ENCODE assay signal across 24 cellular contexts in genomic region chr6:41519305-41519747, GRCh38. TPM values are rescaled to one million over a fixed set of nuclear protein-coding genes. Genes with fewer than 3 reads are reported as not detected.
A peak's percentile ranks its signal among the peaks of the same experiment; 100 is the strongest.
DNase-seq lines count a peak whose midpoint lies in the region; ATAC-seq, FAIRE-seq and TF ChIP-seq lines count a peak whose summit lies in the region.
"Had no signal": no experiment of that assay in that cellular context is flagged by ENCODE, and none has a peak within 500 bp of the region (broad histone marks: within the 10 kb centered on the region; RNA-seq: fewer than 3 reads in every experiment).

No MANE protein-coding gene starts in this region.

- H3K79me2 ChIP-seq in HepG2 (ENCODE audit: insufficient read depth, low read length) (no peaks in the 10 kb centered on the region), hepatocyte (no peaks in the 10 kb centered on the region), neural progenitor cell (ENCODE audit: low read depth) (no peaks in the 10 kb centered on the region)

- H3K27me3 Mint-ChIP-seq in neural progenitor cell (ENCODE audit: insufficient read depth, low read depth) = peaks cover 22% of the 10 kb centered on the region
- peaks cover 1% of the 10 kb centered on the region for H3K27me3 Mint-ChIP-seq in activated naive CD4-positive, alpha-beta T cell treated with anti-CD3 and anti-CD28 coated beads for 36 hours (ENCODE audit: low read depth)
- H3K27me3 Mint-ChIP-seq in activated CD4-positive, alpha-beta T cell treated with anti-CD3 and anti-CD28 coated beads, Interleukin-2, amount 10 ng/mL, durations not matched to agents 7 days and 5 days = peaks cover 26% of the 10 kb centered on the region

- H3K4me2 ChIP-seq in HepG2 (ENCODE audit: low read depth, low read length) (peak overlapping the region; percentile 84), hepatocyte (peak overlapping the region; percentile 9), neural progenitor cell (peak overlapping the region; percentile 7)

- TF ChIP-seq POLR2A in HepG2 (IDR thresholded peaks at IDR 0.05; ENCODE audit: insufficient read depth in 1 of 2, low read depth in 2 of 2, low read length in 2 of 2) = peak in 1 of 2 experiments; percentile 31; a peak in 1 of 4 replicates
- TF ChIP-seq POLR2A in right lobe of liver (IDR thresholded peaks at IDR 0.05) = no peak
- TF ChIP-seq POLR2A in esophagus muscularis mucosa (IDR thresholded peaks at IDR 0.05; ENCODE audit: low read depth) = no peak

- POLR2A ChIA-PET in HepG2 (lab: Yijun Ruan, JAX) = interaction anchor here (0.9 to 9.4 kb wide), 27 partner anchors 10 to 479 kb away, joined by 3 to 187 read pairs (median 7); partner anchors contain the start of gene FOXP4
- POLR2A ChIA-PET in activated CD4-positive, alpha-beta T cell treated with anti-CD3 and anti-CD28 coated beads, Interleukin-2, amount 10 ng/mL, durations not matched to agents 7 days and 5 days (lab: Charles Lee) = no interaction called here

- H3K9me3 Mint-ChIP-seq in neural progenitor cell = no peaks in the 10 kb centered on the region
- H3K9me3 Mint-ChIP-seq in activated naive CD4-positive, alpha-beta T cell treated with anti-CD3 and anti-CD28 coated beads for 36 hours = no peaks in the 10 kb centered on the region
- no peaks in the 10 kb centered on the region for H3K9me3 Mint-ChIP-seq in activated CD4-positive, alpha-beta T cell treated with anti-CD3 and anti-CD28 coated beads, Interleukin-2, amount 10 ng/mL, durations not matched to agents 7 days and 5 days
- H3K9me3 Mint-ChIP-seq: activated T-helper 2 cell treated with anti-CD3 and anti-CD28 coated beads, Interferon-gamma antibody, Interleukin-2, Interleukin-4, amounts not matched to agents 10 μg/mL and 5 μg/mL and 100 μg/mL, durations not matched to agents 14 hours and 24 hours and 36 hours; nephron progenitor cell; stimulated activated naive CD8-positive, alpha-beta T cell treated with anti-CD3 and anti-CD28 coated beads, Interleukin-15, Interleukin-2, amounts not matched to agents 100 ng/mL and 50 ng/mL, for 24 hours had no signal

- H3K4me3 ChIP-seq in HepG2 (replicated peaks in 1 of 3; ENCODE audit: insufficient read depth in 1 of 3, low read depth in 2 of 3, low read length in 3 of 3) (peak overlapping the region in 2 of 3 experiments; percentile 8 to 50; a peak in 2 of 6 replicates), right lobe of liver (no peak overlapping the region), hepatocyte (no peak overlapping the region), neural progenitor cell (no peak overlapping the region), esophagus muscularis mucosa (no peak overlapping the region)
- H3K4me3 ChIP-seq: skin epidermis had no signal

- H3K4me1 ChIP-seq in HepG2 (ENCODE audit: insufficient read depth, low read length) (peaks cover 81% of the 10 kb centered on the region), right lobe of liver (no peaks in the 10 kb centered on the region), hepatocyte (ENCODE audit: insufficient read depth) (peaks cover 33% of the 10 kb centered on the region), neural progenitor cell (peaks cover 10% of the 10 kb centered on the region), esophagus muscularis mucosa (no peaks in the 10 kb centered on the region)
- H3K4me1 ChIP-seq: BE2C had no signal

- CTCF ChIA-PET in HepG2 (lab: Yijun Ruan, JAX; ENCODE audit: low intra/inter-chr PET ratio, low total read pairs) = no interaction called here
- CTCF ChIA-PET in activated naive CD4-positive, alpha-beta T cell treated with anti-CD3 and anti-CD28 coated beads for 36 hours (lab: Charles Lee) = no interaction called here
- CTCF ChIA-PET in activated CD4-positive, alpha-beta T cell treated with anti-CD3 and anti-CD28 coated beads, Interleukin-2, amount 10 ng/mL, durations not matched to agents 7 days and 5 days (lab: Charles Lee) = interaction anchor here (0.7 kb wide), 1 partner anchor 31 kb away, joined by 3 read pairs; no protein-coding TSS in a partner anchor

- peaks cover 33% of the 10 kb centered on the region for H3K4me1 Mint-ChIP-seq in neural progenitor cell
- H3K4me1 Mint-ChIP-seq in activated naive CD4-positive, alpha-beta T cell treated with anti-CD3 and anti-CD28 coated beads for 36 hours (ENCODE audit: low read depth) = no peaks in the 10 kb centered on the region
- H3K4me1 Mint-ChIP-seq in activated CD4-positive, alpha-beta T cell treated with anti-CD3 and anti-CD28 coated beads, Interleukin-2, amount 10 ng/mL, durations not matched to agents 7 days and 5 days = no peaks in the 10 kb centered on the region
- H3K4me1 Mint-ChIP-seq: IgD-negative memory B cell had no signal

- TF ChIP-seq CTCF in HepG2 (CRISPR knock-in tag; IDR thresholded peaks at IDR 0.05) = peak; percentile 12; the same call in 1 of the 2 replicates
- no peak for TF ChIP-seq CTCF in right lobe of liver (IDR thresholded peaks at IDR 0.05)
- TF ChIP-seq CTCF in hepatocyte (IDR thresholded peaks at IDR 0.05; ENCODE audit: poor library complexity) = no peak
- no peak for TF ChIP-seq CTCF in neural progenitor cell (IDR thresholded peaks at IDR 0.05)
- no peak for TF ChIP-seq CTCF in esophagus muscularis mucosa (IDR thresholded peaks at IDR 0.05)

- in situ Hi-C loops in HepG2 (cut with HindIII; ENCODE audit: extremely low pct_ligation_motif_present, low pct_unique_long_range_greater_than_20kb) = no loop called here

- H3K36me3 ChIP-seq in HepG2 (replicated peaks in 1 of 2; ENCODE audit: control insufficient read depth in 1 of 2, insufficient read depth in 2 of 2, low read length in 2 of 2) = no peaks in the 10 kb centered on the region
- no peaks in the 10 kb centered on the region for H3K36me3 ChIP-seq in right lobe of liver
- no peaks in the 10 kb centered on the region for H3K36me3 ChIP-seq in hepatocyte (replicated peaks; ENCODE audit: insufficient read depth, low read depth)
- H3K36me3 ChIP-seq in neural progenitor cell = no peaks in the 10 kb centered on the region
- H3K36me3 ChIP-seq in esophagus muscularis mucosa = no peaks in the 10 kb centered on the region
- H3K36me3 ChIP-seq: BE2C, brain microvascular endothelial cell had no signal

- no peak overlapping the region for H3K4me3 Mint-ChIP-seq in neural progenitor cell
- H3K4me3 Mint-ChIP-seq in activated naive CD4-positive, alpha-beta T cell treated with anti-CD3 and anti-CD28 coated beads for 36 hours = no peak overlapping the region
- no peak overlapping the region for H3K4me3 Mint-ChIP-seq in activated CD4-positive, alpha-beta T cell treated with anti-CD3 and anti-CD28 coated beads, Interleukin-2, amount 10 ng/mL, durations not matched to agents 7 days and 5 days
- H3K4me3 Mint-ChIP-seq: IgD-negative memory B cell; nephron progenitor cell; stimulated activated naive CD8-positive, alpha-beta T cell treated with anti-CD3 and anti-CD28 coated beads, Interleukin-15, Interleukin-2, amounts not matched to agents 100 ng/mL and 50 ng/mL, for 24 hours had no signal

- H3K27ac Mint-ChIP-seq in neural progenitor cell = peak overlapping the region; percentile 76
- no peak overlapping the region for H3K27ac Mint-ChIP-seq in activated naive CD4-positive, alpha-beta T cell treated with anti-CD3 and anti-CD28 coated beads for 36 hours
- H3K27ac Mint-ChIP-seq in activated CD4-positive, alpha-beta T cell treated with anti-CD3 and anti-CD28 coated beads, Interleukin-2, amount 10 ng/mL, durations not matched to agents 7 days and 5 days = no peak overlapping the region
- H3K27ac Mint-ChIP-seq: activated T-helper 2 cell treated with anti-CD3 and anti-CD28 coated beads, Interferon-gamma antibody, Interleukin-2, Interleukin-4, amounts not matched to agents 10 μg/mL and 5 μg/mL and 100 μg/mL, durations not matched to agents 14 hours and 24 hours and 36 hours; IgD-negative memory B cell; nephron progenitor cell; stimulated activated naive CD8-positive, alpha-beta T cell treated with anti-CD3 and anti-CD28 coated beads, Interleukin-15, Interleukin-2, amounts not matched to agents 100 ng/mL and 50 ng/mL, for 24 hours had no signal

- no peaks in the 10 kb centered on the region for H3K9me3 ChIP-seq in HepG2 (ENCODE audit: low read length)
- no peaks in the 10 kb centered on the region for H3K9me3 ChIP-seq in right lobe of liver
- no peaks in the 10 kb centered on the region for H3K9me3 ChIP-seq in hepatocyte (ENCODE audit: low read depth)
- no peaks in the 10 kb centered on the region for H3K9me3 ChIP-seq in neural progenitor cell (ENCODE audit: low read depth)
- H3K9me3 ChIP-seq in esophagus muscularis mucosa = no peaks in the 10 kb centered on the region
- H3K9me3 ChIP-seq: BE2C had no signal

- H3F3A ChIP-seq in neural progenitor cell (ENCODE audit: low read depth) = peaks cover 5% of the 10 kb centered on the region

- TF ChIP-seq EP300 in HepG2 (IDR thresholded peaks at IDR 0.05; ENCODE audit: low read depth in 2 of 2, low read length in 2 of 2) = peak in 1 of 2 experiments; percentile 76; a peak in 2 of 4 replicates
- 0 out of 2 replicates have a peak, but pooled peaks have one; percentile 29 for TF ChIP-seq EP300 in HepG2 (CRISPR knock-in tag; IDR thresholded peaks at IDR 0.05; ENCODE audit: borderline replicate concordance)
- no peak for TF ChIP-seq EP300 in esophagus muscularis mucosa (IDR thresholded peaks at IDR 0.05)

- no peaks in the 10 kb centered on the region for H3K36me3 Mint-ChIP-seq in neural progenitor cell
- H3K36me3 Mint-ChIP-seq in activated naive CD4-positive, alpha-beta T cell treated with anti-CD3 and anti-CD28 coated beads for 36 hours (ENCODE audit: low read depth) = no peaks in the 10 kb centered on the region
- H3K36me3 Mint-ChIP-seq in activated CD4-positive, alpha-beta T cell treated with anti-CD3 and anti-CD28 coated beads, Interleukin-2, amount 10 ng/mL, durations not matched to agents 7 days and 5 days (ENCODE audit: low read depth) = no peaks in the 10 kb centered on the region
- H3K36me3 Mint-ChIP-seq: IgD-negative memory B cell had no signal

- peak; percentile 89 for DNase-seq in HepG2 (ENCODE audit: low spot score)
- no peak for DNase-seq in right lobe of liver
- DNase-seq in hepatocyte (ENCODE audit: low spot score) = peak; percentile 85
- DNase-seq in neural progenitor cell (ENCODE audit: low spot score) = no peak
- DNase-seq in activated naive CD4-positive, alpha-beta T cell treated with anti-CD3 and anti-CD28 coated beads for 36 hours = no peak
- DNase-seq in esophagus muscularis mucosa (ENCODE audit: extremely low spot score) = no peak
- DNase-seq in activated CD4-positive, alpha-beta T cell treated with anti-CD3 and anti-CD28 coated beads, Interleukin-2, amount 10 ng/mL, durations not matched to agents 7 days and 5 days = no peak
- DNase-seq in MV-4-11 (lab: John Stamatoyannopoulos, UW) = no peak
- DNase-seq: activated CD4-positive, alpha-beta T cell treated with anti-CD3 and anti-CD28 coated beads for 48 hours; BE2C; brain microvascular endothelial cell; cortex of kidney; HCEC 1CT; mammary epithelial cell; NCI-H82; nephron progenitor cell; OCI-M1; SHP77 treated with DMSO at 0.1 percent for 48 hours; stimulated activated CD4-positive, alpha-beta T cell treated with anti-CD3 and anti-CD28 coated beads, Interleukin-2, amount 100 ng/mL, for 48 hours had no signal

- H3K27me3 ChIP-seq in HepG2 (ENCODE audit: control insufficient read depth in 1 of 2, insufficient read depth in 2 of 2, low read length in 2 of 2) (no peaks in the 10 kb centered on the region), right lobe of liver (no peaks in the 10 kb centered on the region), hepatocyte (no peaks in the 10 kb centered on the region), neural progenitor cell (peaks cover 34% of the 10 kb centered on the region), esophagus muscularis mucosa (peaks cover 0 to 39% (median 0%) of the 10 kb centered on the region in 4 donors)
- H3K27me3 ChIP-seq: BE2C had no signal

- no peak for FAIRE-seq in HepG2 (lab: Jason Lieb, UNC)
- FAIRE-seq: endothelial cell of umbilical vein had no signal

- no peaks in the 10 kb centered on the region for H3K9me2 ChIP-seq in hepatocyte (replicated peaks; ENCODE audit: insufficient read depth)

- 2% methylated on average over 2 of the region's 3 CpGs for WGBS in HepG2 (ENCODE audit: low lambda C conversion rate)
- 50% methylated on average over 2 of the region's 3 CpGs for WGBS in right lobe of liver (ENCODE audit: insufficient coverage, low coverage, low lambda C conversion rate, missing lambda C conversion rate)
- WGBS in hepatocyte (ENCODE audit: low lambda C conversion rate, missing lambda C conversion rate) = 9% methylated on average over 3 of the region's 3 CpGs
- WGBS in esophagus muscularis mucosa = 72% methylated on average over 3 of the region's 3 CpGs

- peak overlapping the region; percentile 51 for H3K9ac ChIP-seq in HepG2 (ENCODE audit: insufficient read depth, low read depth, low read length)
- no peak overlapping the region for H3K9ac ChIP-seq in neural progenitor cell

- no peaks in the 10 kb centered on the region for H4K20me1 ChIP-seq in HepG2 (ENCODE audit: insufficient read depth, low read length)
- no peaks in the 10 kb centered on the region for H4K20me1 ChIP-seq in hepatocyte (ENCODE audit: insufficient read depth, poor library complexity, severe bottlenecking)
- no peaks in the 10 kb centered on the region for H4K20me1 ChIP-seq in neural progenitor cell (ENCODE audit: low read depth)

- peak; percentile 60 for ATAC-seq in HepG2
- no peak for ATAC-seq in right lobe of liver

- TF ChIP-seq RAD21 in HepG2 (CRISPR knock-in tag; IDR thresholded peaks at IDR 0.05) = no peak

- intact Hi-C loops in HepG2 (cut with micrococcal nuclease; ENCODE audit: unreplicated experiment) = loop anchor here (1.0 kb wide), 3 partner anchors 20 to 59 kb away; no protein-coding TSS in a partner anchor
- intact Hi-C loops in right lobe of liver (cut with DNase I) = no loop called here
- intact Hi-C loops in activated naive CD4-positive, alpha-beta T cell treated with anti-CD3 and anti-CD28 coated beads for 36 hours (cut with micrococcal nuclease) = no loop called here
- intact Hi-C loops in esophagus muscularis mucosa (cut with DNase I) = no loop called here

- no peak overlapping the region for H2AFZ ChIP-seq in HepG2 (ENCODE audit: low read length)
- H2AFZ ChIP-seq in hepatocyte = no peak overlapping the region
- H2AFZ ChIP-seq in neural progenitor cell (replicated peaks) = peak overlapping the region; percentile 76

- peak overlapping the region; percentile 94 for H3K27ac ChIP-seq in HepG2 (ENCODE audit: extremely low read length, insufficient read depth, low read length)
- H3K27ac ChIP-seq in right lobe of liver = no peak overlapping the region
- H3K27ac ChIP-seq in hepatocyte = peak overlapping the region; percentile 76
- H3K27ac ChIP-seq in neural progenitor cell = no peak overlapping the region
- no peak overlapping the region for H3K27ac ChIP-seq in esophagus muscularis mucosa (replicated peaks in 1 of 4)
- H3K27ac ChIP-seq: brain microvascular endothelial cell, skin epidermis had no signal

- no TSS peak for BruUV-seq in HepG2 (replicated peaks; lab: Mats Ljungman, UMichigan)

RNA-seq across cellular contexts. Expression of gene FOXP4, which starts 26.9 kb away (rescaled TPM):
- 11.0 TPM in 2 replicates for total RNA-seq in HepG2 (2016; rRNA removed; fragmentation: Illumina TruSeq; extraction: Trizol)
- total RNA-seq in HepG2 (2016; cell fraction: cytosol; rRNA removed; fragmentation: Illumina TruSeq; extraction: Trizol; ENCODE audit: low read depth) = 2.8 and 3.0 TPM in 2 replicates
- total RNA-seq in HepG2 (2016; cell fraction: insoluble cytoplasmic fraction; rRNA removed; fragmentation: Illumina TruSeq; extraction: Trizol) = 9.5 and 11.3 TPM in 2 replicates
- total RNA-seq in HepG2 (2016; cell fraction: membrane; rRNA removed; fragmentation: Illumina TruSeq; extraction: Trizol) = 15.4 and 15.8 TPM in 2 replicates
- 14.9 TPM in 2 replicates for total RNA-seq in HepG2 (2016; cell fraction: nucleus; rRNA removed; fragmentation: Illumina TruSeq; extraction: Trizol)
- polyA plus RNA-seq in HepG2 (2011; rRNA removed) = 12.4 and 15.9 TPM in 2 replicates
- polyA plus RNA-seq in HepG2 (2011; cell fraction: cytosol; rRNA removed) = 6.6 and 10.1 TPM in 2 replicates
- polyA plus RNA-seq in HepG2 (2011; cell fraction: nucleus; rRNA removed) = 47.8 and 59.4 TPM in 2 replicates
- polyA plus RNA-seq in HepG2 (2012) = 53.6 and 69.1 TPM in 2 replicates
- 10.9 and 11.7 TPM in 2 replicates for polyA plus RNA-seq in HepG2 (2016; cell fraction: cytosol; fragmentation: Illumina TruSeq; extraction: Trizol; ENCODE audit: low read depth)
- polyA plus RNA-seq in HepG2 (2016; cell fraction: insoluble cytoplasmic fraction; fragmentation: Illumina TruSeq; extraction: Trizol; ENCODE audit: low read depth) = 37.6 and 56.8 TPM in 2 replicates
- polyA plus RNA-seq in HepG2 (2016; cell fraction: membrane; fragmentation: Illumina TruSeq; extraction: Trizol; ENCODE audit: low read depth) = 44.1 and 44.7 TPM in 2 replicates
- 75.1 and 80.7 TPM in 2 replicates for polyA plus RNA-seq in HepG2 (2016; cell fraction: nucleus; fragmentation: Illumina TruSeq; extraction: Trizol; ENCODE audit: insufficient read depth, low read depth)
- 3.3 and 26.4 TPM in 2 replicates for polyA minus RNA-seq in HepG2 (2011; rRNA and poly(A)+ RNA removed; ENCODE audit: low replicate concordance)
- 29.5 and 30.0 TPM in 2 replicates for polyA minus RNA-seq in HepG2 (2011; cell fraction: cytosol; rRNA and poly(A)+ RNA removed)
- polyA minus RNA-seq in HepG2 (2011; cell fraction: nucleus; rRNA and poly(A)+ RNA removed) = 15.2 and 15.5 TPM in 2 replicates
- total RNA-seq in right lobe of liver = 10 to 100 TPM; 12.6 to 19.2 (median 14.9) TPM
- 18.0 and 24.3 TPM in 2 replicates for total RNA-seq in hepatocyte
- 79.9 and 87.8 TPM in 2 replicates for polyA plus RNA-seq in hepatocyte
- 2.7 and 6.9 TPM in 2 replicates for total RNA-seq in neural progenitor cell (ENCODE audit: low replicate concordance)
- total RNA-seq in activated naive CD4-positive, alpha-beta T cell treated with anti-CD3 and anti-CD28 coated beads for 36 hours = 10 to 100 TPM; 15.9 to 16.0 TPM
- total RNA-seq in esophagus muscularis mucosa = 10 to 100 TPM; 10.8 to 30.7 (median 17.7) TPM
- total RNA-seq in activated CD4-positive, alpha-beta T cell treated with anti-CD3 and anti-CD28 coated beads, Interleukin-2, amount 10 ng/mL, durations not matched to agents 7 days and 5 days = 1 to 10 TPM; 4.8 to 5.3 TPM

Comparison
In these comparisons a context has a peak if more than half of its experiments do, and no peak if none do; other contexts are left out.
1. DNase-seq: peak in HepG2 (single experiment) and hepatocyte (single experiment); none in right lobe of liver (0 of 3), neural progenitor cell (single experiment), activated naive CD4-positive, alpha-beta T cell treated with anti-CD3 and anti-CD28 coated beads for 36 hours (single experiment), esophagus muscularis mucosa (single experiment), activated CD4-positive, alpha-beta T cell treated with anti-CD3 and anti-CD28 coated beads, Interleukin-2, amount 10 ng/mL, durations not matched to agents 7 days and 5 days (single experiment) and MV-4-11 (single experiment).
2. H3K27ac ChIP-seq: peak in HepG2 (single experiment) and hepatocyte (single experiment); none in right lobe of liver (0 of 3), neural progenitor cell (single experiment) and esophagus muscularis mucosa (0 of 4).
3. H3K4me3 ChIP-seq: peak in HepG2 (2 of 3); none in right lobe of liver (0 of 3), hepatocyte (single experiment), neural progenitor cell (single experiment) and esophagus muscularis mucosa (0 of 4).
4. H3K4me2 ChIP-seq: peak in every context shown above with its lines; median percentile 84 in HepG2; 9 in hepatocyte; 7 in neural progenitor cell.